1 cellular context compared by ENCODE assay signal in genomic region chr14:41824441-41824840, GRCh38.
TF ChIP-seq lines count a peak whose summit lies in the region.

No MANE protein-coding gene starts in this region.

TF ChIP-seq in H1, 55 proteins besides CTCF, POLR2A, EP300 and RAD21:
- no peak for TF ChIP-seq SRF (IDR thresholded peaks at IDR 0.05; ENCODE audit: low read depth, low read length)
- TF ChIP-seq ASH2L (IDR thresholded peaks at IDR 0.05; ENCODE audit: low read length): no peak
- TF ChIP-seq TCF12 (IDR thresholded peaks at IDR 0.05; ENCODE audit: low read depth, low read length): no peak
- TF ChIP-seq, protein P1, sequence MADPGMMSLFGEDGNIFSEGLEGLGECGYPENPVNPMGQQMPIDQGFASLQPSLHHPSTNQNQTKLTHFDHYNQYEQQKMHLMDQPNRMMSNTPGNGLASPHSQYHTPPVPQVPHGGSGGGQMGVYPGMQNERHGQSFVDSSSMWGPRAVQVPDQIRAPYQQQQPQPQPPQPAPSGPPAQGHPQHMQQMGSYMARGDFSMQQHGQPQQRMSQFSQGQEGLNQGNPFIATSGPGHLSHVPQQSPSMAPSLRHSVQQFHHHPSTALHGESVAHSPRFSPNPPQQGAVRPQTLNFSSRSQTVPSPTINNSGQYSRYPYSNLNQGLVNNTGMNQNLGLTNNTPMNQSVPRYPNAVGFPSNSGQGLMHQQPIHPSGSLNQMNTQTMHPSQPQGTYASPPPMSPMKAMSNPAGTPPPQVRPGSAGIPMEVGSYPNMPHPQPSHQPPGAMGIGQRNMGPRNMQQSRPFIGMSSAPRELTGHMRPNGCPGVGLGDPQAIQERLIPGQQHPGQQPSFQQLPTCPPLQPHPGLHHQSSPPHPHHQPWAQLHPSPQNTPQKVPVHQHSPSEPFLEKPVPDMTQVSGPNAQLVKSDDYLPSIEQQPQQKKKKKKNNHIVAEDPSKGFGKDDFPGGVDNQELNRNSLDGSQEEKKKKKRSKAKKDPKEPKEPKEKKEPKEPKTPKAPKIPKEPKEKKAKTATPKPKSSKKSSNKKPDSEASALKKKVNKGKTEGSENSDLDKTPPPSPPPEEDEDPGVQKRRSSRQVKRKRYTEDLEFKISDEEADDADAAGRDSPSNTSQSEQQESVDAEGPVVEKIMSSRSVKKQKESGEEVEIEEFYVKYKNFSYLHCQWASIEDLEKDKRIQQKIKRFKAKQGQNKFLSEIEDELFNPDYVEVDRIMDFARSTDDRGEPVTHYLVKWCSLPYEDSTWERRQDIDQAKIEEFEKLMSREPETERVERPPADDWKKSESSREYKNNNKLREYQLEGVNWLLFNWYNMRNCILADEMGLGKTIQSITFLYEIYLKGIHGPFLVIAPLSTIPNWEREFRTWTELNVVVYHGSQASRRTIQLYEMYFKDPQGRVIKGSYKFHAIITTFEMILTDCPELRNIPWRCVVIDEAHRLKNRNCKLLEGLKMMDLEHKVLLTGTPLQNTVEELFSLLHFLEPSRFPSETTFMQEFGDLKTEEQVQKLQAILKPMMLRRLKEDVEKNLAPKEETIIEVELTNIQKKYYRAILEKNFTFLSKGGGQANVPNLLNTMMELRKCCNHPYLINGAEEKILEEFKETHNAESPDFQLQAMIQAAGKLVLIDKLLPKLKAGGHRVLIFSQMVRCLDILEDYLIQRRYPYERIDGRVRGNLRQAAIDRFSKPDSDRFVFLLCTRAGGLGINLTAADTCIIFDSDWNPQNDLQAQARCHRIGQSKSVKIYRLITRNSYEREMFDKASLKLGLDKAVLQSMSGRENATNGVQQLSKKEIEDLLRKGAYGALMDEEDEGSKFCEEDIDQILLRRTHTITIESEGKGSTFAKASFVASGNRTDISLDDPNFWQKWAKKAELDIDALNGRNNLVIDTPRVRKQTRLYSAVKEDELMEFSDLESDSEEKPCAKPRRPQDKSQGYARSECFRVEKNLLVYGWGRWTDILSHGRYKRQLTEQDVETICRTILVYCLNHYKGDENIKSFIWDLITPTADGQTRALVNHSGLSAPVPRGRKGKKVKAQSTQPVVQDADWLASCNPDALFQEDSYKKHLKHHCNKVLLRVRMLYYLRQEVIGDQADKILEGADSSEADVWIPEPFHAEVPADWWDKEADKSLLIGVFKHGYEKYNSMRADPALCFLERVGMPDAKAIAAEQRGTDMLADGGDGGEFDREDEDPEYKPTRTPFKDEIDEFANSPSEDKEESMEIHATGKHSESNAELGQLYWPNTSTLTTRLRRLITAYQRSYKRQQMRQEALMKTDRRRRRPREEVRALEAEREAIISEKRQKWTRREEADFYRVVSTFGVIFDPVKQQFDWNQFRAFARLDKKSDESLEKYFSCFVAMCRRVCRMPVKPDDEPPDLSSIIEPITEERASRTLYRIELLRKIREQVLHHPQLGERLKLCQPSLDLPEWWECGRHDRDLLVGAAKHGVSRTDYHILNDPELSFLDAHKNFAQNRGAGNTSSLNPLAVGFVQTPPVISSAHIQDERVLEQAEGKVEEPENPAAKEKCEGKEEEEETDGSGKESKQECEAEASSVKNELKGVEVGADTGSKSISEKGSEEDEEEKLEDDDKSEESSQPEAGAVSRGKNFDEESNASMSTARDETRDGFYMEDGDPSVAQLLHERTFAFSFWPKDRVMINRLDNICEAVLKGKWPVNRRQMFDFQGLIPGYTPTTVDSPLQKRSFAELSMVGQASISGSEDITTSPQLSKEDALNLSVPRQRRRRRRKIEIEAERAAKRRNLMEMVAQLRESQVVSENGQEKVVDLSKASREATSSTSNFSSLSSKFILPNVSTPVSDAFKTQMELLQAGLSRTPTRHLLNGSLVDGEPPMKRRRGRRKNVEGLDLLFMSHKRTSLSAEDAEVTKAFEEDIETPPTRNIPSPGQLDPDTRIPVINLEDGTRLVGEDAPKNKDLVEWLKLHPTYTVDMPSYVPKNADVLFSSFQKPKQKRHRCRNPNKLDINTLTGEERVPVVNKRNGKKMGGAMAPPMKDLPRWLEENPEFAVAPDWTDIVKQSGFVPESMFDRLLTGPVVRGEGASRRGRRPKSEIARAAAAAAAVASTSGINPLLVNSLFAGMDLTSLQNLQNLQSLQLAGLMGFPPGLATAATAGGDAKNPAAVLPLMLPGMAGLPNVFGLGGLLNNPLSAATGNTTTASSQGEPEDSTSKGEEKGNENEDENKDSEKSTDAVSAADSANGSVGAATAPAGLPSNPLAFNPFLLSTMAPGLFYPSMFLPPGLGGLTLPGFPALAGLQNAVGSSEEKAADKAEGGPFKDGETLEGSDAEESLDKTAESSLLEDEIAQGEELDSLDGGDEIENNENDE (IDR thresholded peaks at IDR 0.05; ENCODE audit: insufficient replicate concordance, low read length): no peak
- TF ChIP-seq SP2 (IDR thresholded peaks at IDR 0.05; ENCODE audit: low read length): no peak; the same call in 1 of the 2 replicates
